ENCODE assay signal across 8 cellular contexts in genomic region chr13:60397693-60398437, GRCh38. TPM values are rescaled to one million over a fixed set of nuclear protein-coding genes. Genes with fewer than 3 reads are reported as not detected.
DNase-seq lines count a peak whose midpoint lies in the region; ATAC-seq and TF ChIP-seq lines count a peak whose summit lies in the region.

No MANE protein-coding gene starts in this region.

- H3K36me3 ChIP-seq in lung (ENCODE audit: control insufficient read depth in 2 of 2, insufficient read depth in 2 of 2, low read length in 2 of 2) = no peaks in the 10 kb centered on the region

- peak overlapping the region; percentile 95 for H3K27ac Mint-ChIP-seq in activated CD4-positive, alpha-beta T cell treated with anti-CD3 and anti-CD28 coated beads for 36 hours

- ATAC-seq in HG02642 (IDR thresholded peaks at IDR 0.05; ENCODE audit: poor library complexity, unreplicated experiment) (peak; percentile 35), lung (ENCODE audit: insufficient read depth, low FRiP score) (peak; percentile 28)
- ATAC-seq in activated CD4-positive, alpha-beta T cell treated with anti-CD3 and anti-CD28 coated beads for 36 hours = peak; percentile 2

- 1% methylated on average over 40 to 45 of the region's 45 CpGs for WGBS in lung, 2 donors

- H3K4me1 ChIP-seq in lung (ENCODE audit: control insufficient read depth in 2 of 2, insufficient read depth in 2 of 2, low read length in 2 of 2) = peaks cover 0 to 15% of the 10 kb centered on the region in 2 donors

- H3K27me3 ChIP-seq in lung (ENCODE audit: control insufficient read depth, insufficient read depth) = no peaks in the 10 kb centered on the region

- H3K4me1 Mint-ChIP-seq in activated CD4-positive, alpha-beta T cell treated with anti-CD3 and anti-CD28 coated beads for 36 hours = peaks cover 26% of the 10 kb centered on the region

- TF ChIP-seq CTCF in lung (IDR thresholded peaks at IDR 0.05; ENCODE audit: control extremely low read depth, extremely low read depth) = no peak

- POLR2A ChIA-PET in activated CD4-positive, alpha-beta T cell treated with anti-CD3 and anti-CD28 coated beads for 36 hours (lab: Charles Lee) = no interaction called here

- CTCF ChIA-PET in activated CD4-positive, alpha-beta T cell treated with anti-CD3 and anti-CD28 coated beads for 36 hours (lab: Charles Lee) = interaction anchor here (0.6 to 2.0 kb wide), 5 partner anchors 9 to 51 kb away, joined by 3 to 4 read pairs (median 4); no protein-coding TSS in a partner anchor

- DNase-seq in activated CD8-positive, alpha-beta memory T cell treated with anti-CD3 and anti-CD28 coated beads for 48 hours (ENCODE audit: low read depth in 2 of 3, low spot score in 2 of 3) = peak in 2 of 3 experiments; percentile 29 to 40
- DNase-seq in activated CD8-positive, alpha-beta memory T cell treated with anti-CD3 and anti-CD28 coated beads, Interleukin-2, amount 50 U/mL, for 4 hours = no peak
- DNase-seq in NCI-H1105 (lab: John Stamatoyannopoulos, UW) (peak; percentile 81), lung (ENCODE audit: low spot score) (peak; percentile 58)
- DNase-seq in activated CD4-positive, alpha-beta T cell treated with anti-CD3 and anti-CD28 coated beads for 36 hours = peak; percentile 60
- peak; percentile 4 for DNase-seq in effector CD4-positive, alpha-beta T cell
- DNase-seq in stimulated activated CD8-positive, alpha-beta memory T cell treated with anti-CD3 and anti-CD28 coated beads, Interleukin-4, amount 100 ng/mL, for 1 hour (ENCODE audit: low read depth in 2 of 2, low spot score in 1 of 2) = peak; percentile 3 to 10

- intact Hi-C loops in activated CD4-positive, alpha-beta T cell treated with anti-CD3 and anti-CD28 coated beads for 36 hours (cut with DNase I, micrococcal nuclease) = loop anchor here in 1 of 2 experiments (2.0 kb wide), 1 partner anchor 19 kb away; no protein-coding TSS in a partner anchor

- peak overlapping the region; percentile 97 to 99 for H3K27ac ChIP-seq in lung (ENCODE audit: low read depth in 1 of 2, low read length in 1 of 2)

- H3K9me3 Mint-ChIP-seq in activated CD4-positive, alpha-beta T cell treated with anti-CD3 and anti-CD28 coated beads for 36 hours (ENCODE audit: low read depth) = no peaks in the 10 kb centered on the region

- H3K4me3 ChIP-seq in lung = peak overlapping the region; percentile 67

- H3K9me3 ChIP-seq in lung (ENCODE audit: control insufficient read depth in 2 of 2, insufficient read depth in 1 of 2, low read length in 1 of 2) = no peaks in the 10 kb centered on the region

- H3K36me3 Mint-ChIP-seq in activated CD4-positive, alpha-beta T cell treated with anti-CD3 and anti-CD28 coated beads for 36 hours (ENCODE audit: low read depth) = no peaks in the 10 kb centered on the region

- no peaks in the 10 kb centered on the region for H3K27me3 Mint-ChIP-seq in activated CD4-positive, alpha-beta T cell treated with anti-CD3 and anti-CD28 coated beads for 36 hours

- peak overlapping the region; percentile 87 for H3K4me3 Mint-ChIP-seq in activated CD4-positive, alpha-beta T cell treated with anti-CD3 and anti-CD28 coated beads for 36 hours

RNA-seq across cellular contexts. Expression of gene TDRD3, which starts 0.8 kb away (rescaled TPM):
- total RNA-seq in activated CD4-positive, alpha-beta T cell treated with anti-CD3 and anti-CD28 coated beads for 36 hours = 10 to 100 TPM; 15.8 to 16.4 TPM
- 10 to 100 TPM; 25.4 to 56.7 TPM for total RNA-seq in lung
- polyA plus RNA-seq in lung = 10 to 100 TPM in 1 of 2 donors, 1 to 10 TPM in 1; 6.5 to 13.4 TPM
